Comparison of ENCODE assay signal across 8 cellular contexts in the genomic region with DNA sequence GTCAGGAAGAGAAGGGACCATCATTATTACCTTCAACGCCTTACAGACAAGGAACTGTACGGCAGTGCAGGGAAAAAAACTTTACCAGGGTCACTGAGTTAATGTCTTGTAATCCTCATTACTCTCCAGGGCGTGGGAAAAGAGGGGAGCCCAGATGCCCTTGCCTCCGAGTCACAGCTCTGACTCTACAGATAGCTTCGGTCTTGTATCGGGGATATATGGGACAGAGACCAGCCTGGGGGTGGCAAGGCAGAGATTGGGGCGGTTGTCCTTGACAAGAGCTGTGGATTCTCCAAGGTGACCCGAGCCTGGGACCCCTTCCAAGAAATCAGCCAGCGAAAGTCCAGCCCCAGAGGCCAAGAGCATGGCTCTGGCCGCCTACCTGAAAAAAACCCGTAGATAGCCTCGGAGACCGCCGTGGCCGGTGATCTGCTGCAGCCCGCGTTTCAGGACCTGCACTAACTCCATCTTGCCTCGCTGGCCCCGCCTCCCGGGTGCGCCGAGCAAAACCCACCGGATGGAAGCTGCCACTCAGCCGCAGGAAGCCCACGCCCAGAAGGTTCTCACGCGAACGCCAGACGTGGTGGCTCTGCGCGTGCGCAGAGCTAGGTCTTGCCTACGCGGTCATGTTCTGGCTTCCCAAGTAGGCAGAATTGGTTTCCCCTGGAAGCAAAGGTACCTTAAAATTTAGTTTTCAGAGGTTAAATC. TPM values are rescaled to one million over a fixed set of nuclear protein-coding genes. Genes with fewer than 3 reads are reported as not detected.
DNase-seq lines count a peak whose midpoint lies in the region; ATAC-seq and TF ChIP-seq lines count a peak whose summit lies in the region.

Gene NDUFA12, minus strand, starts transcription at position 485 of the 708 bp plus-strand sequence. Its CDS starts 17 bp downstream, at position 468.

- H3K27me3 Mint-ChIP-seq in nephron (ENCODE audit: low read depth): no peaks in the 10 kb centered on the region
- no peaks in the 10 kb centered on the region for H3K27me3 Mint-ChIP-seq in stimulated activated naive CD8-positive, alpha-beta T cell treated with anti-CD3 and anti-CD28 coated beads, Interleukin-15, Interleukin-2, amounts not matched to agents 100 ng/mL and 50 ng/mL, for 24 hours

- H3K4me3 ChIP-seq in RWPE2 (ENCODE audit: severe bottlenecking): peak within 1 kb of the TSS; percentile 79
- peak within 1 kb of the TSS; percentile 96 for H3K4me3 ChIP-seq in fibroblast of the aortic adventitia (ENCODE audit: low read depth, low read length)

- peaks cover 27% of the 10 kb centered on the region for H3K36me3 ChIP-seq in RWPE2 (ENCODE audit: low read depth)

- peaks cover 13% of the 10 kb centered on the region for H3K4me1 Mint-ChIP-seq in nephron
- H3K4me1 Mint-ChIP-seq in stimulated activated naive CD8-positive, alpha-beta T cell treated with anti-CD3 and anti-CD28 coated beads, Interleukin-15, Interleukin-2, amounts not matched to agents 100 ng/mL and 50 ng/mL, for 24 hours (ENCODE audit: low read depth): peaks cover 54% of the 10 kb centered on the region

- H3K27ac ChIP-seq in RWPE2 (ENCODE audit: poor library complexity, severe bottlenecking): peak within 1 kb of the TSS; percentile 39

- peaks cover 3% of the 10 kb centered on the region for H3K9me3 ChIP-seq in RWPE2 (ENCODE audit: severe bottlenecking)

- H3K9me3 Mint-ChIP-seq in nephron: peaks cover 14% of the 10 kb centered on the region
- peaks cover 11% of the 10 kb centered on the region for H3K9me3 Mint-ChIP-seq in stimulated activated naive CD8-positive, alpha-beta T cell treated with anti-CD3 and anti-CD28 coated beads, Interleukin-15, Interleukin-2, amounts not matched to agents 100 ng/mL and 50 ng/mL, for 24 hours

- peak within 1 kb of the TSS; percentile 92 to 96 (median 96) for H3K4me3 Mint-ChIP-seq in nephron
- peak within 1 kb of the TSS; percentile 93 for H3K4me3 Mint-ChIP-seq in stimulated activated naive CD8-positive, alpha-beta T cell treated with anti-CD3 and anti-CD28 coated beads, Interleukin-15, Interleukin-2, amounts not matched to agents 100 ng/mL and 50 ng/mL, for 24 hours

- peak; percentile 100 for ATAC-seq in RWPE2 (ENCODE audit: low read depth)

- H3K36me3 Mint-ChIP-seq in nephron (ENCODE audit: low read depth): peaks cover 21% of the 10 kb centered on the region
- H3K36me3 Mint-ChIP-seq in stimulated activated naive CD8-positive, alpha-beta T cell treated with anti-CD3 and anti-CD28 coated beads, Interleukin-15, Interleukin-2, amounts not matched to agents 100 ng/mL and 50 ng/mL, for 24 hours (ENCODE audit: low read depth): peaks cover 31% of the 10 kb centered on the region

- H3K4me1 ChIP-seq in RWPE2 (ENCODE audit: insufficient read depth, poor library complexity, severe bottlenecking): no peaks in the 10 kb centered on the region

- no peak for TF ChIP-seq CTCF in RWPE2 (IDR thresholded peaks at IDR 0.05; ENCODE audit: poor library complexity, severe bottlenecking)
- no peak for TF ChIP-seq CTCF in fibroblast of the aortic adventitia (IDR thresholded peaks at IDR 0.05; ENCODE audit: insufficient read depth, low read length)
- no peak for TF ChIP-seq CTCF in nephron (IDR thresholded peaks at IDR 0.05; ENCODE audit: unreplicated experiment in 3 of 3)

- H3K27ac Mint-ChIP-seq in nephron: peak within 1 kb of the TSS; percentile 85 to 97 (median 93)
- H3K27ac Mint-ChIP-seq in stimulated activated naive CD8-positive, alpha-beta T cell treated with anti-CD3 and anti-CD28 coated beads, Interleukin-15, Interleukin-2, amounts not matched to agents 100 ng/mL and 50 ng/mL, for 24 hours: peak within 1 kb of the TSS; percentile 93

- peak; percentile 96 for DNase-seq in EH (ENCODE audit: low read depth)
- DNase-seq in H4 (ENCODE audit: low spot score): peak; percentile 95
- DNase-seq in LoVo (ENCODE audit: low spot score): peak; percentile 100
- DNase-seq in RWPE2 (ENCODE audit: low spot score): peak; percentile 95
- DNase-seq in activated T-helper 9 cell treated with anti-CD3 and anti-CD28 coated beads, Interleukin-2, amount 50 U/mL, for 16 hours (ENCODE audit: low read depth): peak; percentile 92
- peak; percentile 96 for DNase-seq in fibroblast of the aortic adventitia (ENCODE audit: low read depth)

- no peaks in the 10 kb centered on the region for H3K27me3 ChIP-seq in RWPE2 (ENCODE audit: insufficient read depth, poor library complexity, severe bottlenecking)

RNA-seq across cellular contexts. Expression of gene NDUFA12, which starts in this region (rescaled TPM):
- 413 and 426 TPM in 2 replicates for total RNA-seq in H4 (2014; rRNA removed; shearing (Covaris generic))
- 16.9 and 120 TPM in 2 replicates for total RNA-seq in fibroblast of the aortic adventitia (ENCODE audit: low replicate concordance)

Comparison
In these comparisons a context has a peak if more than half of its experiments do, and no peak if none do; other contexts are left out.
1. Peak in every context shown above with its lines: DNase-seq, ATAC-seq, H3K4me3 ChIP-seq and H3K27ac ChIP-seq.